ENCODE assay signal across 3 cellular contexts in genomic region chr18:2513616-2514015, GRCh38.
TF ChIP-seq lines count a peak whose summit lies in the region.

No MANE protein-coding gene starts in this region.

TF ChIP-seq in A549, 52 proteins besides CTCF, POLR2A, EP300 and RAD21:
- no peak for TF ChIP-seq EHF (CRISPR knock-in tag; IDR thresholded peaks at IDR 0.05)
- no peak for TF ChIP-seq JUNB (IDR thresholded peaks at IDR 0.05)
- TF ChIP-seq RARB (CRISPR knock-in tag; IDR thresholded peaks at IDR 0.05): no peak
- TF ChIP-seq BCL3 (IDR thresholded peaks at IDR 0.05): no peak
- no peak for TF ChIP-seq NR3C1 (IDR thresholded peaks at IDR 0.05)
- no peak for TF ChIP-seq POLR2AphosphoS2 (conservative IDR thresholded peaks at IDR 0.05; ENCODE audit: low read length)
- no peak for TF ChIP-seq HES2 (IDR thresholded peaks at IDR 0.05)
- TF ChIP-seq PBX3 (IDR thresholded peaks at IDR 0.05): no peak
- no peak for TF ChIP-seq USF2 (IDR thresholded peaks at IDR 0.05)
- no peak for TF ChIP-seq TP53 (CRISPR knock-in tag; IDR thresholded peaks at IDR 0.05)
- no peak for TF ChIP-seq ESRRA (IDR thresholded peaks at IDR 0.05; ENCODE audit: borderline replicate concordance, low read length)
- no peak for TF ChIP-seq MAX (IDR thresholded peaks at IDR 0.05)
- TF ChIP-seq CHD4 (IDR thresholded peaks at IDR 0.05; ENCODE audit: borderline replicate concordance): no peak
- no peak for TF ChIP-seq MAFK (IDR thresholded peaks at IDR 0.05; ENCODE audit: partially characterized antibody)
- TF ChIP-seq RNF2 (IDR thresholded peaks at IDR 0.05; ENCODE audit: borderline replicate concordance, low read depth): no peak
- TF ChIP-seq FOXS1 (CRISPR knock-in tag; IDR thresholded peaks at IDR 0.05): no peak
- TF ChIP-seq CHD2 (IDR thresholded peaks at IDR 0.05; ENCODE audit: low read length, partially characterized antibody): no peak

TF ChIP-seq in IMR-90, 13 proteins besides CTCF, POLR2A, EP300 and RAD21:
- TF ChIP-seq MAFK (IDR thresholded peaks at IDR 0.05; ENCODE audit: low read depth, low read length): no peak
- TF ChIP-seq SMC3 (IDR thresholded peaks at IDR 0.05; ENCODE audit: low read depth, low read length): no peak
- no peak for TF ChIP-seq RCOR1 (IDR thresholded peaks at IDR 0.05; ENCODE audit: insufficient replicate concordance, low read length)
- no peak for TF ChIP-seq CHD1 (IDR thresholded peaks at IDR 0.05; ENCODE audit: low read depth, low read length)
- TF ChIP-seq RFX5 (IDR thresholded peaks at IDR 0.05; ENCODE audit: low read depth, low read length): no peak
- no peak for TF ChIP-seq CEBPB (IDR thresholded peaks at IDR 0.05; ENCODE audit: low read depth, low read length)
- no peak for TF ChIP-seq BHLHE40 (IDR thresholded peaks at IDR 0.05; ENCODE audit: low read depth, low read length)
- TF ChIP-seq USF2 (IDR thresholded peaks at IDR 0.05; ENCODE audit: low read depth, low read length): no peak
- TF ChIP-seq MAZ (IDR thresholded peaks at IDR 0.05; ENCODE audit: borderline replicate concordance, low read depth, low read length): no peak

TF ChIP-seq in HepG2, 621 proteins besides CTCF, POLR2A, EP300 and RAD21:
- TF ChIP-seq ZNF597 (CRISPR knock-in tag; IDR thresholded peaks at IDR 0.05): no peak
- TF ChIP-seq NR2F2 (IDR thresholded peaks at IDR 0.05; ENCODE audit: borderline replicate concordance, low read depth): no peak
- TF ChIP-seq HIVEP1 (CRISPR knock-in tag; IDR thresholded peaks at IDR 0.05): no peak
- TF ChIP-seq NFAT5 (CRISPR knock-in tag; IDR thresholded peaks at IDR 0.05): no peak
- TF ChIP-seq SAFB2 (CRISPR knock-in tag; IDR thresholded peaks at IDR 0.05; ENCODE audit: borderline replicate concordance, low read depth): no peak
- TF ChIP-seq STAG1 (CRISPR knock-in tag; IDR thresholded peaks at IDR 0.05): no peak
- no peak for TF ChIP-seq ZNF263 (CRISPR knock-in tag; IDR thresholded peaks at IDR 0.05)
- TF ChIP-seq GLI4 (CRISPR knock-in tag; IDR thresholded peaks at IDR 0.05; ENCODE audit: borderline replicate concordance): no peak
- TF ChIP-seq ETS1 (CRISPR knock-in tag; IDR thresholded peaks at IDR 0.05): no peak
- no peak for TF ChIP-seq DMTF1 (CRISPR knock-in tag; IDR thresholded peaks at IDR 0.05)
